1 cellular context compared by ENCODE assay signal in the genomic region with DNA sequence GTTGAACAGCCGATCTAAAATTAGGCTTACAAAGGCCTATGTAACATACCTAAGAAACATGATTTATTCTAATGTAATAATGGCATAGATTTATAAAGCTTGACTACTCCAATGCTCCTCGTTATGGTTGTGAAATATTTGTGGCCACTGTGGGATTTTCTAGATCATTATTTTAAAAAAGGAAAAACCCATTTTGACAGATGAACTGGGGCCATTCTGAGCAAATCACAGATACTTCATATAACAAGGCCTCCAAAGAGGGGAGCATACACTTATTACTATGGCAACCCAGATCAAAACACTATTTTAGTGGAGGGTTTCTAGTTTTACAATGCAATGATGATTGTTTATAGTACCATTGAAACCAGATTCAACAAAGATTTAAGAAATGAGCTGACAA.
TF ChIP-seq lines count a peak whose summit lies in the region.

No MANE protein-coding gene starts in this region.

TF ChIP-seq in GM12878, 131 proteins besides CTCF, POLR2A, EP300 and RAD21 (continued from another document):
- TF ChIP-seq, protein P1, sequence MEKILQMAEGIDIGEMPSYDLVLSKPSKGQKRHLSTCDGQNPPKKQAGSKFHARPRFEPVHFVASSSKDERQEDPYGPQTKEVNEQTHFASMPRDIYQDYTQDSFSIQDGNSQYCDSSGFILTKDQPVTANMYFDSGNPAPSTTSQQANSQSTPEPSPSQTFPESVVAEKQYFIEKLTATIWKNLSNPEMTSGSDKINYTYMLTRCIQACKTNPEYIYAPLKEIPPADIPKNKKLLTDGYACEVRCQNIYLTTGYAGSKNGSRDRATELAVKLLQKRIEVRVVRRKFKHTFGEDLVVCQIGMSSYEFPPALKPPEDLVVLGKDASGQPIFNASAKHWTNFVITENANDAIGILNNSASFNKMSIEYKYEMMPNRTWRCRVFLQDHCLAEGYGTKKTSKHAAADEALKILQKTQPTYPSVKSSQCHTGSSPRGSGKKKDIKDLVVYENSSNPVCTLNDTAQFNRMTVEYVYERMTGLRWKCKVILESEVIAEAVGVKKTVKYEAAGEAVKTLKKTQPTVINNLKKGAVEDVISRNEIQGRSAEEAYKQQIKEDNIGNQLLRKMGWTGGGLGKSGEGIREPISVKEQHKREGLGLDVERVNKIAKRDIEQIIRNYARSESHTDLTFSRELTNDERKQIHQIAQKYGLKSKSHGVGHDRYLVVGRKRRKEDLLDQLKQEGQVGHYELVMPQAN (conservative IDR thresholded peaks at IDR 0.05): no peak
- TF ChIP-seq, protein P2, sequence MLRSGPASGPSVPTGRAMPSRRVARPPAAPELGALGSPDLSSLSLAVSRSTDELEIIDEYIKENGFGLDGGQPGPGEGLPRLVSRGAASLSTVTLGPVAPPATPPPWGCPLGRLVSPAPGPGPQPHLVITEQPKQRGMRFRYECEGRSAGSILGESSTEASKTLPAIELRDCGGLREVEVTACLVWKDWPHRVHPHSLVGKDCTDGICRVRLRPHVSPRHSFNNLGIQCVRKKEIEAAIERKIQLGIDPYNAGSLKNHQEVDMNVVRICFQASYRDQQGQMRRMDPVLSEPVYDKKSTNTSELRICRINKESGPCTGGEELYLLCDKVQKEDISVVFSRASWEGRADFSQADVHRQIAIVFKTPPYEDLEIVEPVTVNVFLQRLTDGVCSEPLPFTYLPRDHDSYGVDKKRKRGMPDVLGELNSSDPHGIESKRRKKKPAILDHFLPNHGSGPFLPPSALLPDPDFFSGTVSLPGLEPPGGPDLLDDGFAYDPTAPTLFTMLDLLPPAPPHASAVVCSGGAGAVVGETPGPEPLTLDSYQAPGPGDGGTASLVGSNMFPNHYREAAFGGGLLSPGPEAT (IDR thresholded peaks at IDR 0.05; ENCODE audit: low read depth): no peak
- no peak for TF ChIP-seq MEF2A (IDR thresholded peaks at IDR 0.05; ENCODE audit: insufficient read depth, low read depth, low read length)
- peak; percentile 61; the same call in 1 of the 2 replicates for TF ChIP-seq MTA2 (IDR thresholded peaks at IDR 0.05; ENCODE audit: low read depth)
- TF ChIP-seq ETV6 (conservative IDR thresholded peaks at IDR 0.05 in 1 of 2, IDR thresholded peaks at IDR 0.05 in 1 of 2; ENCODE audit: borderline replicate concordance in 1 of 2, low read depth in 1 of 2): no peak
